ENCODE assay signal across 11 cellular contexts in the genomic region with DNA sequence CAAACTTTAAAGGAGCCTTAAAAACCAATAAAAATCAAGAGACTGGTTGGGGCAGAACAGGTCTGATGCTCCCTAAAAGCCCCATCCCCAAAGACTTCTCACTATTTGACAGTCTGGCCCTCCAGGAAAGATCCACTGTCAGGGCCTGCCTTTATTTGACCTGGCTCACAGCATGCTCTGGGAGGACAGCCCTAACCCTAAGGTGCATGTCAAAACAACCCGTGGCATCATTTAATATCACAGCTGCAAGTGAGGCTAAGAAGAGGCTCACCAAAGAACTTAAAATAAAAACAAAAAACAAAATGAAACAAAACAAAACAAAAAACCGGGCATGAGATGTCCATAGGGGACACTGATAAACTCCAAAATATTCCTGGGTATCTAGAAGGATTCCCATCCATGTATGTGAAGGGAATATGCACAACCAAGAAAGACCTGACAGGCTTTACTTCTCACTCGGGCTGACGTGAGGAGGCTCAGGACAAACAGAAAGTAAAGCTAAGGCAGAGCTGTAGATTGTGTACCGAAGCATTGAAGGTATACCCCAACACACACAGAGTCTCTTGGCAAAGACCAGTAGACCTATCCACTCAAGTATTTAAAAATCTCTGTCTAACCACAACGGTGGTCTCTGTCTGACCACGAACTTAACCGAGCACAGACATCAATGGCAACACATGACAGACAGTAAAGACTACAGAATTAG. TPM values are rescaled to one million over a fixed set of nuclear protein-coding genes. Genes with fewer than 3 reads are reported as not detected.
DNase-seq lines count a peak whose midpoint lies in the region; ATAC-seq and TF ChIP-seq lines count a peak whose summit lies in the region.
"Had no signal": no experiment of that assay in that cellular context is flagged by ENCODE, and none has a peak within 500 bp of the region (broad histone marks: within the 10 kb centered on the region; RNA-seq: fewer than 3 reads in every experiment).

No MANE protein-coding gene starts in this region.

- no peaks in the 10 kb centered on the region for H3K27me3 ChIP-seq in CD8-positive, alpha-beta memory T cell (ENCODE audit: insufficient read depth, low read length, poor library complexity, severe bottlenecking)
- no peaks in the 10 kb centered on the region for H3K27me3 ChIP-seq in sigmoid colon

- ATAC-seq in GM19467 (IDR thresholded peaks at IDR 0.05; ENCODE audit: unreplicated experiment) (peak; percentile 46), HG03442 (IDR thresholded peaks at IDR 0.05; ENCODE audit: unreplicated experiment) (peak; percentile 74)
- ATAC-seq: Panc1 had no signal

- H3K36me3 Mint-ChIP-seq in CD8-positive, alpha-beta memory T cell: peaks cover 0 to 12% (median 6%) of the 10 kb centered on the region in 3 donors
- peaks cover 6% of the 10 kb centered on the region for H3K36me3 Mint-ChIP-seq in type B pancreatic cell

- POLR2A ChIA-PET in CD8-positive, alpha-beta memory T cell (lab: Charles Lee): no interaction called here

- peaks cover 14 to 21% (median 18%) of the 10 kb centered on the region in 3 donors for H3K4me1 Mint-ChIP-seq in CD8-positive, alpha-beta memory T cell
- no peaks in the 10 kb centered on the region for H3K4me1 Mint-ChIP-seq in type B pancreatic cell (ENCODE audit: unreplicated experiment)

- no peaks in the 10 kb centered on the region for H3K9me3 Mint-ChIP-seq in CD8-positive, alpha-beta memory T cell
- H3K9me3 Mint-ChIP-seq in type B pancreatic cell: no peaks in the 10 kb centered on the region

- peak overlapping the region; percentile 22 for H3K4me3 ChIP-seq in CD8-positive, alpha-beta memory T cell (ENCODE audit: low read length)
- H3K4me3 ChIP-seq in sigmoid colon: no peak overlapping the region

- no peak overlapping the region for H3K27ac ChIP-seq in CD8-positive, alpha-beta memory T cell (ENCODE audit: low read depth, low read length)
- no peak overlapping the region for H3K27ac ChIP-seq in sigmoid colon
- H3K27ac ChIP-seq: WERI-Rb-1 had no signal

- no peak for TF ChIP-seq EP300 in sigmoid colon (IDR thresholded peaks at IDR 0.05)

- WGBS in sigmoid colon, 2 donors: 68 to 79% methylated on average over 8 of the region's 8 CpGs

- no peaks in the 10 kb centered on the region for H3K9me3 ChIP-seq in CD8-positive, alpha-beta memory T cell (ENCODE audit: low read length)
- H3K9me3 ChIP-seq in sigmoid colon: no peaks in the 10 kb centered on the region
- H3K9me3 ChIP-seq: Caco-2 had no signal

- no peaks in the 10 kb centered on the region for H3K27me3 Mint-ChIP-seq in CD8-positive, alpha-beta memory T cell
- no peaks in the 10 kb centered on the region for H3K27me3 Mint-ChIP-seq in type B pancreatic cell

- no peak for DNase-seq in CD8-positive, alpha-beta memory T cell
- DNase-seq in astrocyte of the hippocampus (ENCODE audit: low read depth, low spot score) (peak; percentile 41), sigmoid colon (no peak), type B pancreatic cell (ENCODE audit: extremely low spot score, unreplicated experiment) (no peak), NCI-H1694 (lab: John Stamatoyannopoulos, UW) (no peak), activated gamma-delta T cell (lab: John Stamatoyannopoulos, UW) (no peak)
- DNase-seq: Caco-2, WERI-Rb-1 had no signal

- peak overlapping the region in 5 of 7 donors; percentile 25 to 75 (median 62) for H3K4me3 Mint-ChIP-seq in CD8-positive, alpha-beta memory T cell
- no peak overlapping the region for H3K4me3 Mint-ChIP-seq in type B pancreatic cell

- TF ChIP-seq CTCF in sigmoid colon (IDR thresholded peaks at IDR 0.05) (no peak), type B pancreatic cell (conservative IDR thresholded peaks at IDR 0.05) (no peak)

- H3K27ac Mint-ChIP-seq in CD8-positive, alpha-beta memory T cell: peak overlapping the region in 5 of 8 donors; percentile 11 to 84 (median 40)
- no peak overlapping the region for H3K27ac Mint-ChIP-seq in type B pancreatic cell

- CTCF ChIA-PET in CD8-positive, alpha-beta memory T cell (lab: Charles Lee): interaction anchor here (1.0 kb wide), 1 partner anchor 385 kb away, joined by 3 read pairs; the partner anchor contains the start of gene HBS1L

- H3K4me1 ChIP-seq in CD8-positive, alpha-beta memory T cell (ENCODE audit: insufficient read depth, low read length): peaks cover 9% of the 10 kb centered on the region
- H3K4me1 ChIP-seq in sigmoid colon: no peaks in the 10 kb centered on the region
- H3K4me1 ChIP-seq: Caco-2 had no signal

- no peak for TF ChIP-seq POLR2A in sigmoid colon (IDR thresholded peaks at IDR 0.05)

- intact Hi-C loops in sigmoid colon (cut with DNase I): no loop called here

- H3K36me3 ChIP-seq in CD8-positive, alpha-beta memory T cell (ENCODE audit: insufficient read depth, low read length): no peaks in the 10 kb centered on the region
- peaks cover 0 to 73% (median 18%) of the 10 kb centered on the region in 4 donors for H3K36me3 ChIP-seq in sigmoid colon

RNA-seq across cellular contexts. Expression of gene AHI1, which starts 57.3 kb away (rescaled TPM):
- total RNA-seq in CD8-positive, alpha-beta memory T cell: 10 to 100 TPM; 41.1 to 41.2 TPM
- polyA plus RNA-seq in CD8-positive, alpha-beta memory T cell: 3.6 TPM
- total RNA-seq in sigmoid colon: 10 to 100 TPM; 25.8 to 47.1 (median 31.6) TPM
- 1 to 10 TPM; 4.2 to 7.1 (median 5.4) TPM for polyA plus RNA-seq in sigmoid colon
- total RNA-seq in type B pancreatic cell (ENCODE audit: low replicate concordance): 20.2 and 23.2 TPM in 2 replicates
